10 cellular contexts compared by ENCODE assay signal in genomic region chr13:26873174-26873698, GRCh38.
"Had no signal": no experiment of that assay in that cellular context is flagged by ENCODE, and none has a peak within 500 bp of the region (broad histone marks: within the 10 kb centered on the region; RNA-seq: fewer than 3 reads in every experiment).

No MANE protein-coding gene starts in this region.

- H3K9me3 Mint-ChIP-seq: activated B cell treated with CpG ODN at 0.5 μM for 24 hours had no signal

- H3K27ac Mint-ChIP-seq: activated B cell treated with CpG ODN at 0.5 μM for 24 hours; activated CD8-positive, alpha-beta T cell treated with anti-CD3 and anti-CD28 coated beads for 36 hours; activated naive CD4-positive, alpha-beta T cell treated with anti-CD3 and anti-CD28 coated beads, Interleukin-2, amount 50 U/mL, for 24 hours; naive thymus-derived CD8-positive, alpha-beta T cell; stimulated activated memory B cell treated with anti-CD40 and anti-IgM and Interleukin-4, amounts not matched to agents 10 μg/mL and 1 μg/mL and 100 μg/mL, for 72 hours had no signal

- H3K27me3 Mint-ChIP-seq: activated B cell treated with CpG ODN at 0.5 μM for 24 hours; activated CD8-positive, alpha-beta T cell treated with anti-CD3 and anti-CD28 coated beads for 36 hours had no signal

- H3K9me3 ChIP-seq: adrenal gland, vagina had no signal

- H3K27ac ChIP-seq: adrenal gland, hepatocyte, tibial artery, vagina had no signal

- H3K27me3 ChIP-seq: adrenal gland, tibial artery, vagina had no signal

- DNase-seq: tibial artery had no signal

- H3K4me3 Mint-ChIP-seq: activated B cell treated with CpG ODN at 0.5 μM for 24 hours; activated CD8-positive, alpha-beta T cell treated with anti-CD3 and anti-CD28 coated beads for 36 hours; activated naive CD4-positive, alpha-beta T cell treated with anti-CD3 and anti-CD28 coated beads, Interleukin-2, amount 50 U/mL, for 24 hours; activated T-cell treated with anti-CD3 and anti-CD28 coated beads, Interleukin-2, amount 50 U/mL, for 4 hours; naive thymus-derived CD8-positive, alpha-beta T cell; stimulated activated memory B cell treated with anti-CD40 and anti-IgM and Interleukin-4, amounts not matched to agents 10 μg/mL and 1 μg/mL and 100 μg/mL, for 72 hours had no signal

- H3K36me3 Mint-ChIP-seq: stimulated activated memory B cell treated with anti-CD40 and anti-IgM and Interleukin-4, amounts not matched to agents 10 μg/mL and 1 μg/mL and 100 μg/mL, for 72 hours had no signal

- H3K36me3 ChIP-seq: adrenal gland, tibial artery, vagina had no signal

- H3K4me3 ChIP-seq: adrenal gland, hepatocyte, tibial artery, vagina had no signal

- H3K4me1 Mint-ChIP-seq: activated B cell treated with CpG ODN at 0.5 μM for 24 hours; activated naive CD4-positive, alpha-beta T cell treated with anti-CD3 and anti-CD28 coated beads, Interleukin-2, amount 50 U/mL, for 24 hours; naive thymus-derived CD8-positive, alpha-beta T cell; stimulated activated memory B cell treated with anti-CD40 and anti-IgM and Interleukin-4, amounts not matched to agents 10 μg/mL and 1 μg/mL and 100 μg/mL, for 72 hours had no signal

- H3K4me1 ChIP-seq: adrenal gland, tibial artery, vagina had no signal

- ATAC-seq: activated T-cell treated with anti-CD3 and anti-CD28 coated beads, Interleukin-2, amount 50 U/mL, for 4 hours; naive thymus-derived CD8-positive, alpha-beta T cell; stimulated activated memory B cell treated with anti-CD40 and anti-IgM and Interleukin-4, amounts not matched to agents 10 μg/mL and 1 μg/mL and 100 μg/mL, for 72 hours had no signal
